ENCODE assay signal across 8 cellular contexts in the genomic region with DNA sequence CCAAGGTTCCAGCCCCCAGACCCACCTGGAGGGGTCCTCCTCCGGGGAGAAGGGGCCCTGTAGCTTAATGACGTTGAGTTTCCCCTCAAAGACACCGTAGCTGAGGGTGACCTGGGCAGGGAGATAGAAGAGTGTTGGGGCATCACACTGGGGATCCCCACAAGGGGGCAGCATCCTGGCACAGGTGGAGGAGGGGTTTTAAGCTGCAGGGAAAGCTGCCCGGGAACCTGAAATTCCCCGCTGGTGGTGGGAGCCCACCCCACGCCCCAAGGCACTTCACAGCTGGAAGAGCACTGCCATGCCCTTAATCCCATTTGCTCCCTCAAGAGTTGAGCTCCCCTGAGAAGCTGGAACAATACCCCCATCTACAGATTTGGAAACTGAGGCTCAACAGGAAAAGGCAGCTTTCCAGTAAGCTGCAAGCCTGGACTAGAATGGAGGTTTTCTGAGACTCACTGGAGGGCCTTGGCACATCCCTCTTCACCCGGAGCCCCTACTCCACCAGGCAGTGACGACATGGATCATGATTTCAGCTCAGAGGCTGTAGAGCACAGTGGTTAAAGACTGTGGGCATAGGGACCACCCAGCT. TPM values are rescaled to one million over a fixed set of nuclear protein-coding genes. Genes with fewer than 3 reads are reported as not detected.
DNase-seq lines count a peak whose midpoint lies in the region; ATAC-seq, FAIRE-seq and TF ChIP-seq lines count a peak whose summit lies in the region.

No MANE protein-coding gene starts in this region.

- H3K4me1 Mint-ChIP-seq in neural crest cell = no peaks in the 10 kb centered on the region

- FAIRE-seq in A549 (lab: Jason Lieb, UNC) (no peak), GM12892 (lab: Jason Lieb, UNC) (no peak), bronchial epithelial cell (lab: Jason Lieb, UNC) (no peak)

- POLR2A ChIA-PET in A549 (lab: Yijun Ruan, JAX) = no interaction called here

- no peak overlapping the region for H3K4me3 ChIP-seq in A549
- H3K4me3 ChIP-seq in bronchial epithelial cell (ENCODE audit: low read depth, low read length) = no peak overlapping the region

- 33% methylated on average over 4 of the region's 8 CpGs for WGBS in A549 (ENCODE audit: missing lambda C conversion rate)

- TF ChIP-seq POLR2A in A549 (IDR thresholded peaks at IDR 0.05; ENCODE audit: low read length) (no peak), GM12892 (IDR thresholded peaks at IDR 0.05; ENCODE audit: low read depth, low read length) (no peak)

- CTCF ChIA-PET in A549 (lab: Yijun Ruan, JAX) = interaction anchor here (0.6 to 5.6 kb wide), 36 partner anchors 9 to 654 kb away, joined by 3 to 42 read pairs (median 4); a partner anchor contains a TSS

- TF ChIP-seq EP300 in A549 (IDR thresholded peaks at IDR 0.05) = no peak

- H3K36me3 ChIP-seq in bronchial epithelial cell (ENCODE audit: control insufficient read depth, insufficient read depth, low read length) = peaks cover 1% of the 10 kb centered on the region

- H3K27me3 Mint-ChIP-seq in neural crest cell (ENCODE audit: low read depth) = peaks cover 30% of the 10 kb centered on the region

- H3K27ac Mint-ChIP-seq in neural crest cell (ENCODE audit: unreplicated experiment) = no peak overlapping the region

- H3K36me3 Mint-ChIP-seq in neural crest cell (ENCODE audit: low read depth) = no peaks in the 10 kb centered on the region

- H3K27me3 ChIP-seq in bronchial epithelial cell (ENCODE audit: control insufficient read depth, insufficient read depth, low read length) = no peaks in the 10 kb centered on the region

- no peaks in the 10 kb centered on the region for H3K4me1 ChIP-seq in A549

- H3K27ac ChIP-seq in A549 = no peak overlapping the region

- DNase-seq in A549 (ENCODE audit: low read depth in 1 of 2, low spot score in 1 of 2) = peak; percentile 55 to 80
- peak; percentile 61 for DNase-seq in GM12892 (ENCODE audit: insufficient read length)
- DNase-seq in bronchial epithelial cell (ENCODE audit: low read depth) = peak; percentile 22
- DNase-seq in neural crest cell (ENCODE audit: low read depth, low spot score) = peak; percentile 35
- no peak for DNase-seq in NCI-H2227 (lab: John Stamatoyannopoulos, UW; ENCODE audit: unreplicated experiment)

- no peak overlapping the region for H3K4me2 ChIP-seq in A549

- TF ChIP-seq RAD21 in A549 (conservative IDR thresholded peaks at IDR 0.05 in 1 of 2, IDR thresholded peaks at IDR 0.05 in 1 of 2) = peak; percentile 60 to 63

- peak; percentile 55 for TF ChIP-seq CTCF in A549 (IDR thresholded peaks at IDR 0.05)
- peak; percentile 72 for TF ChIP-seq CTCF in bronchial epithelial cell (IDR thresholded peaks at IDR 0.05; ENCODE audit: insufficient read depth, low read length, severe bottlenecking)
- peak; percentile 60 for TF ChIP-seq CTCF in neural crest cell (conservative IDR thresholded peaks at IDR 0.05)

- ATAC-seq in A549 (peak; percentile 53 to 84; a peak in 4 of 6 replicates), SK-N-SH treated with all-trans-retinoic acid at 6 μM for 48 hours (peak; percentile 76), HG02852 (IDR thresholded peaks at IDR 0.05; ENCODE audit: unreplicated experiment) (no peak), GM21528 (IDR thresholded peaks at IDR 0.05; ENCODE audit: low FRiP score, unreplicated experiment) (no peak)

- no peaks in the 10 kb centered on the region for H3K9me3 ChIP-seq in A549

- H3K4me3 Mint-ChIP-seq in neural crest cell = no peak overlapping the region

- H3K9me3 Mint-ChIP-seq in neural crest cell = no peaks in the 10 kb centered on the region

TF ChIP-seq in A549, 52 proteins besides CTCF, POLR2A, EP300 and RAD21 (continues in another document):
- TF ChIP-seq GATA3 (IDR thresholded peaks at IDR 0.05; ENCODE audit: borderline replicate concordance) = no peak
- no peak for TF ChIP-seq KDM5A (IDR thresholded peaks at IDR 0.05)
- no peak for TF ChIP-seq RNF2 (IDR thresholded peaks at IDR 0.05; ENCODE audit: borderline replicate concordance, low read depth)
- no peak; the same call in 1 of the 2 replicates for TF ChIP-seq HDAC2 (IDR thresholded peaks at IDR 0.05)
- TF ChIP-seq, protein P1, sequence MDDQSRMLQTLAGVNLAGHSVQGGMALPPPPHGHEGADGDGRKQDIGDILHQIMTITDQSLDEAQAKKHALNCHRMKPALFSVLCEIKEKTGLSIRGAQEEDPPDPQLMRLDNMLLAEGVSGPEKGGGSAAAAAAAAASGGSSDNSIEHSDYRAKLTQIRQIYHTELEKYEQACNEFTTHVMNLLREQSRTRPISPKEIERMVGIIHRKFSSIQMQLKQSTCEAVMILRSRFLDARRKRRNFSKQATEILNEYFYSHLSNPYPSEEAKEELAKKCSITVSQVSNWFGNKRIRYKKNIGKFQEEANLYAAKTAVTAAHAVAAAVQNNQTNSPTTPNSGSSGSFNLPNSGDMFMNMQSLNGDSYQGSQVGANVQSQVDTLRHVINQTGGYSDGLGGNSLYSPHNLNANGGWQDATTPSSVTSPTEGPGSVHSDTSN (IDR thresholded peaks at IDR 0.05) = no peak
- no peak for TF ChIP-seq POLR2AphosphoS2 (conservative IDR thresholded peaks at IDR 0.05; ENCODE audit: low read length)
- no peak for TF ChIP-seq RCOR1 (IDR thresholded peaks at IDR 0.05; ENCODE audit: low read depth, low read length)
- peak; percentile 74; the same call in 1 of the 2 replicates for TF ChIP-seq KDM1A (IDR thresholded peaks at IDR 0.05; ENCODE audit: low read depth)
- TF ChIP-seq RFX5 (IDR thresholded peaks at IDR 0.05) = no peak
- TF ChIP-seq CHD4 (IDR thresholded peaks at IDR 0.05; ENCODE audit: borderline replicate concordance) = peak; percentile 49; the same call in 1 of the 2 replicates
- no peak for TF ChIP-seq CBX2 (IDR thresholded peaks at IDR 0.05; ENCODE audit: borderline replicate concordance, low read depth)
- TF ChIP-seq BHLHE40 (IDR thresholded peaks at IDR 0.05; ENCODE audit: low read depth, low read length) = no peak
- TF ChIP-seq SMC3 (IDR thresholded peaks at IDR 0.05) = peak; percentile 74
- no peak for TF ChIP-seq PHF8 (IDR thresholded peaks at IDR 0.05; ENCODE audit: borderline replicate concordance, low read depth)
- no peak for TF ChIP-seq JUNB (IDR thresholded peaks at IDR 0.05)

TF ChIP-seq in SK-N-SH treated with all-trans-retinoic acid at 6 μM for 48 hours, 23 proteins besides CTCF, POLR2A, EP300 and RAD21 (continues in another document):
- no peak for TF ChIP-seq ARNTL (CRISPR knock-in tag; IDR thresholded peaks at IDR 0.05; ENCODE audit: borderline replicate concordance, low read depth)
- TF ChIP-seq TOX (CRISPR knock-in tag; IDR thresholded peaks at IDR 0.05; ENCODE audit: borderline replicate concordance) = no peak
- TF ChIP-seq ISL1 (CRISPR knock-in tag; IDR thresholded peaks at IDR 0.05) = no peak
- no peak for TF ChIP-seq TCF4 (CRISPR knock-in tag; IDR thresholded peaks at IDR 0.05; ENCODE audit: borderline replicate concordance)
- TF ChIP-seq, protein P2, sequence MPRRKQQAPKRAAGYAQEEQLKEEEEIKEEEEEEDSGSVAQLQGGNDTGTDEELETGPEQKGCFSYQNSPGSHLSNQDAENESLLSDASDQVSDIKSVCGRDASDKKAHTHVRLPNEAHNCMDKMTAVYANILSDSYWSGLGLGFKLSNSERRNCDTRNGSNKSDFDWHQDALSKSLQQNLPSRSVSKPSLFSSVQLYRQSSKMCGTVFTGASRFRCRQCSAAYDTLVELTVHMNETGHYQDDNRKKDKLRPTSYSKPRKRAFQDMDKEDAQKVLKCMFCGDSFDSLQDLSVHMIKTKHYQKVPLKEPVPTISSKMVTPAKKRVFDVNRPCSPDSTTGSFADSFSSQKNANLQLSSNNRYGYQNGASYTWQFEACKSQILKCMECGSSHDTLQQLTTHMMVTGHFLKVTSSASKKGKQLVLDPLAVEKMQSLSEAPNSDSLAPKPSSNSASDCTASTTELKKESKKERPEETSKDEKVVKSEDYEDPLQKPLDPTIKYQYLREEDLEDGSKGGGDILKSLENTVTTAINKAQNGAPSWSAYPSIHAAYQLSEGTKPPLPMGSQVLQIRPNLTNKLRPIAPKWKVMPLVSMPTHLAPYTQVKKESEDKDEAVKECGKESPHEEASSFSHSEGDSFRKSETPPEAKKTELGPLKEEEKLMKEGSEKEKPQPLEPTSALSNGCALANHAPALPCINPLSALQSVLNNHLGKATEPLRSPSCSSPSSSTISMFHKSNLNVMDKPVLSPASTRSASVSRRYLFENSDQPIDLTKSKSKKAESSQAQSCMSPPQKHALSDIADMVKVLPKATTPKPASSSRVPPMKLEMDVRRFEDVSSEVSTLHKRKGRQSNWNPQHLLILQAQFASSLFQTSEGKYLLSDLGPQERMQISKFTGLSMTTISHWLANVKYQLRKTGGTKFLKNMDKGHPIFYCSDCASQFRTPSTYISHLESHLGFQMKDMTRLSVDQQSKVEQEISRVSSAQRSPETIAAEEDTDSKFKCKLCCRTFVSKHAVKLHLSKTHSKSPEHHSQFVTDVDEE (CRISPR knock-in tag; IDR thresholded peaks at IDR 0.05) = no peak

RNA-seq across cellular contexts. Expression of a gene that starts 13.7 kb away (rescaled TPM):
- 1.2 and 2.0 TPM in 2 replicates for polyA plus RNA-seq in A549 (2011; rRNA removed)
- polyA plus RNA-seq in A549 (2012; cell fraction: cytosol; rRNA removed) = 2.3 and 3.2 TPM in 2 replicates
- 18.4 and 23.7 TPM in 2 replicates for polyA plus RNA-seq in A549 (2012; cell fraction: nucleus; rRNA removed)
- 1.7 to 1.8 TPM (median 1.7 TPM) in 3 replicates for polyA plus RNA-seq in A549 (2017; fragmentation: RNase III; extraction: RNeasy Plus Mini Kit Qiagen cat#74134 plus additional on column Dnase treatment)
- 0.73 and 0.95 TPM in 2 replicates for polyA minus RNA-seq in A549 (2011; rRNA and poly(A)+ RNA removed)
- 30.7 TPM for polyA plus RNA-seq in GM12892 (2012; ENCODE audit: missing spikeins)
- total RNA-seq in bronchial epithelial cell = 0.26 and 1.3 TPM in 2 replicates
- 3.2 and 4.7 TPM in 2 replicates for total RNA-seq in neural crest cell

RNA-seq across cellular contexts. Expression of a gene that starts 45.2 kb away (rescaled TPM):
- polyA plus RNA-seq in A549 (2011; rRNA removed) (0.94 and 1.0 TPM in 2 replicates), A549 (2017; fragmentation: RNase III; extraction: RNeasy Plus Mini Kit Qiagen cat#74134 plus additional on column Dnase treatment) (7.5 to 9.6 TPM (median 8.1 TPM) in 3 replicates)
- 2.0 and 3.1 TPM in 2 replicates for polyA plus RNA-seq in A549 (2012; cell fraction: cytosol; rRNA removed)
- 11.0 and 14.5 TPM in 2 replicates for polyA plus RNA-seq in A549 (2012; cell fraction: nucleus; rRNA removed)
- 1.2 and 1.7 TPM in 2 replicates for polyA minus RNA-seq in A549 (2011; rRNA and poly(A)+ RNA removed)
- not detected for polyA plus RNA-seq in GM12892 (2012; ENCODE audit: missing spikeins)
- total RNA-seq in bronchial epithelial cell (0.26 and 0.51 TPM in 2 replicates), neural crest cell (0.09 and 0.27 TPM in 2 replicates)

RNA-seq across cellular contexts. Expression of a gene that starts 46.7 kb away (rescaled TPM):
- polyA plus RNA-seq in A549 (2011; rRNA removed) (8.3 and 11.1 TPM in 2 replicates), A549 (2017; fragmentation: RNase III; extraction: RNeasy Plus Mini Kit Qiagen cat#74134 plus additional on column Dnase treatment) (14.1 to 16.1 TPM (median 15.3 TPM) in 3 replicates)
- 16.0 and 23.0 TPM in 2 replicates for polyA plus RNA-seq in A549 (2012; cell fraction: cytosol; rRNA removed)
- polyA plus RNA-seq in A549 (2012; cell fraction: nucleus; rRNA removed) = 52.8 and 67.1 TPM in 2 replicates
- polyA minus RNA-seq in A549 (2011; rRNA and poly(A)+ RNA removed) = 12.5 and 17.6 TPM in 2 replicates
- not detected for polyA plus RNA-seq in GM12892 (2012; ENCODE audit: missing spikeins)
- total RNA-seq in bronchial epithelial cell (8.1 and 14.2 TPM in 2 replicates), neural crest cell (7.0 and 7.3 TPM in 2 replicates)

Comparison
In these comparisons a context has a peak if more than half of its experiments do, and no peak if none do; other contexts are left out.
1. ATAC-seq: peak in A549 (2 of 2) and SK-N-SH treated with all-trans-retinoic acid at 6 μM for 48 hours (single experiment); none in HG02852 (single experiment) and GM21528 (single experiment).
2. Peak in every context shown above with its lines, with median percentiles within 50 percentile points of each other: CTCF ChIP-seq.